Comparison of ENCODE assay signal across 21 cellular contexts in genomic region chr18:79683626-79684282, GRCh38. TPM values are rescaled to one million over a fixed set of nuclear protein-coding genes. Genes with fewer than 3 reads are reported as not detected.
DNase-seq lines count a peak whose midpoint lies in the region; ATAC-seq and TF ChIP-seq lines count a peak whose summit lies in the region.
"Had no signal": no experiment of that assay in that cellular context is flagged by ENCODE, and none has a peak within 500 bp of the region (broad histone marks: within the 10 kb centered on the region; RNA-seq: fewer than 3 reads in every experiment).

No MANE protein-coding gene starts in this region.

- no peak overlapping the region for H2BK20ac ChIP-seq in H9 (ENCODE audit: low read depth, low read length, poor library complexity, severe bottlenecking)

- H2BK5ac ChIP-seq in H9 (ENCODE audit: insufficient read length, low read length) = no peak overlapping the region

- no peak overlapping the region for H3K4ac ChIP-seq in H9 (ENCODE audit: low read depth, low read length)

- H3K9me3 Mint-ChIP-seq in activated T-cell treated with anti-CD3 and anti-CD28 coated beads, Interleukin-2, amount 50 U/mL, for 24 hours = no peaks in the 10 kb centered on the region
- H3K9me3 Mint-ChIP-seq in H9 = no peaks in the 10 kb centered on the region
- no peaks in the 10 kb centered on the region for H3K9me3 Mint-ChIP-seq in activated naive CD8-positive, alpha-beta T cell treated with anti-CD3 and anti-CD28 coated beads for 36 hours
- H3K9me3 Mint-ChIP-seq: HFFc6, WTC11 had no signal

- H3K27me3 Mint-ChIP-seq in activated T-cell treated with anti-CD3 and anti-CD28 coated beads, Interleukin-2, amount 50 U/mL, for 24 hours = no peaks in the 10 kb centered on the region
- H3K27me3 Mint-ChIP-seq in H9 (ENCODE audit: low read depth) = no peaks in the 10 kb centered on the region
- H3K27me3 Mint-ChIP-seq in activated naive CD8-positive, alpha-beta T cell treated with anti-CD3 and anti-CD28 coated beads for 36 hours = no peaks in the 10 kb centered on the region

- no peak for ATAC-seq in GM21515 (IDR thresholded peaks at IDR 0.05; ENCODE audit: unreplicated experiment)
- ATAC-seq: WTC11 had no signal

- H3K27ac Mint-ChIP-seq in activated T-cell treated with anti-CD3 and anti-CD28 coated beads, Interleukin-2, amount 50 U/mL, for 24 hours = peak overlapping the region; percentile 95
- peak overlapping the region; percentile 12 to 72 (median 40); a peak in 3 of 7 replicates for H3K27ac Mint-ChIP-seq in H9
- peak overlapping the region; percentile 85 for H3K27ac Mint-ChIP-seq in activated naive CD8-positive, alpha-beta T cell treated with anti-CD3 and anti-CD28 coated beads for 36 hours
- H3K27ac Mint-ChIP-seq: HFFc6, neural progenitor cell had no signal

- H3K36me3 Mint-ChIP-seq in activated T-cell treated with anti-CD3 and anti-CD28 coated beads, Interleukin-2, amount 50 U/mL, for 24 hours (ENCODE audit: low read depth) = peaks cover 52% of the 10 kb centered on the region
- H3K36me3 Mint-ChIP-seq in H9 (ENCODE audit: insufficient read depth in 1 of 3, low read depth in 3 of 3) = peaks cover 0 to 6% (median 5%) of the 10 kb centered on the region in 3 experiments; a peak in 3 of 7 replicates
- peaks cover 34% of the 10 kb centered on the region for H3K36me3 Mint-ChIP-seq in activated naive CD8-positive, alpha-beta T cell treated with anti-CD3 and anti-CD28 coated beads for 36 hours
- H3K36me3 Mint-ChIP-seq: WTC11 had no signal

- no peak overlapping the region for H3K27ac ChIP-seq in H9 (ENCODE audit: insufficient read length, low read depth, low read length)
- H3K27ac ChIP-seq in osteoblast (ENCODE audit: low read depth, low read length) = no peak overlapping the region
- H3K27ac ChIP-seq: neural progenitor cell, RWPE1 had no signal

- H4K8ac ChIP-seq in H9 (replicated peaks; ENCODE audit: insufficient read length, low read depth, low read length) = no peak overlapping the region

- peaks cover 68% of the 10 kb centered on the region for H3K4me1 Mint-ChIP-seq in activated T-cell treated with anti-CD3 and anti-CD28 coated beads, Interleukin-2, amount 50 U/mL, for 24 hours (ENCODE audit: low read depth)
- peaks cover 14 to 17% of the 10 kb centered on the region in 2 experiments for H3K4me1 Mint-ChIP-seq in H9
- peaks cover 58% of the 10 kb centered on the region for H3K4me1 Mint-ChIP-seq in activated naive CD8-positive, alpha-beta T cell treated with anti-CD3 and anti-CD28 coated beads for 36 hours

- no peak overlapping the region for H2BK15ac ChIP-seq in H9 (ENCODE audit: low read depth, low read length)

- H3K4me2 ChIP-seq in H9 (ENCODE audit: insufficient read depth, insufficient read length, low read length) (no peak overlapping the region), osteoblast (ENCODE audit: insufficient read depth, low read length) (no peak overlapping the region)
- H3K4me2 ChIP-seq: neural progenitor cell had no signal

- H4K20me1 ChIP-seq in H9 (ENCODE audit: control insufficient read depth, insufficient read depth, insufficient read length) = no peaks in the 10 kb centered on the region
- peaks cover 56% of the 10 kb centered on the region for H4K20me1 ChIP-seq in osteoblast (ENCODE audit: insufficient read depth, low read length)

- no CpG with 5 or more reads among the region's 21 CpGs for WGBS in H9 (ENCODE audit: extremely low coverage, insufficient read length, low lambda C conversion rate)

- H3K18ac ChIP-seq in H9 (ENCODE audit: insufficient read length, low read depth, low read length) = no peak overlapping the region

- H3K27me3 ChIP-seq in H9 (ENCODE audit: insufficient read depth, low read length) (no peaks in the 10 kb centered on the region), osteoblast (ENCODE audit: insufficient read depth, low read length) (no peaks in the 10 kb centered on the region)
- H3K27me3 ChIP-seq: neural progenitor cell, stomach had no signal

- no peak overlapping the region for H2BK12ac ChIP-seq in H9 (ENCODE audit: insufficient read length, low read depth, low read length)

- H3K79me1 ChIP-seq in H9 (ENCODE audit: insufficient read depth, low read depth, low read length, poor library complexity, severe bottlenecking) = peaks cover 10% of the 10 kb centered on the region

- H4K5ac ChIP-seq in H9 (ENCODE audit: insufficient read length, low read depth, low read length) = no peak overlapping the region

- no peak overlapping the region for H3K9ac ChIP-seq in H9 (ENCODE audit: extremely low read depth, insufficient read length, low read length)
- H3K9ac ChIP-seq: neural progenitor cell had no signal

- no peak overlapping the region for H3K14ac ChIP-seq in H9 (ENCODE audit: insufficient read depth, low read length)

- H3K9me3 ChIP-seq in H9 (ENCODE audit: control insufficient read depth, low read depth, low read length) = no peaks in the 10 kb centered on the region
- H3K9me3 ChIP-seq in osteoblast (ENCODE audit: low read depth, low read length) = no peaks in the 10 kb centered on the region
- H3K9me3 ChIP-seq: Caco-2, stomach had no signal

- H4K91ac ChIP-seq in H9 (ENCODE audit: insufficient read length, low read depth, low read length) = no peak overlapping the region

- no peak overlapping the region for H3T11ph ChIP-seq in H9 (ENCODE audit: low read length)

- DNase-seq in activated T-cell treated with anti-CD3 and anti-CD28 coated beads, Interleukin-2, amount 50 U/mL, for 24 hours = no peak
- no peak for DNase-seq in activated T-cell treated with anti-CD3 and anti-CD28 coated beads, Interleukin-2, amount 50 U/mL, for 1 hour
- no peak for DNase-seq in H9
- no peak for DNase-seq in activated naive CD8-positive, alpha-beta T cell treated with anti-CD3 and anti-CD28 coated beads for 36 hours
- peak; percentile 62 for DNase-seq in osteoblast (ENCODE audit: insufficient read length, low spot score, missing footprints)
- no peak for DNase-seq in pons (ENCODE audit: low spot score)
- no peak for DNase-seq in RPMI8226
- DNase-seq: ACHN, amygdala, Caco-2, cerebellar nuclear complex, HFFc6, mesendoderm, MM.1S, NCI-H1694 treated with DMSO at 0.1 percent for 48 hours, NCI-H345, stomach had no signal

- peak overlapping the region; percentile 88 for H3K4me3 Mint-ChIP-seq in activated T-cell treated with anti-CD3 and anti-CD28 coated beads, Interleukin-2, amount 50 U/mL, for 24 hours
- H3K4me3 Mint-ChIP-seq in H9 = no peak overlapping the region
- H3K4me3 Mint-ChIP-seq in activated naive CD8-positive, alpha-beta T cell treated with anti-CD3 and anti-CD28 coated beads for 36 hours = peak overlapping the region; percentile 43
- H3K4me3 Mint-ChIP-seq: HFFc6, neural progenitor cell, WTC11 had no signal

- H3K23me2 ChIP-seq in H9 (ENCODE audit: insufficient read length, low read depth, low read length, poor library complexity, severe bottlenecking) = peaks cover 5% of the 10 kb centered on the region

- H3K4me1 ChIP-seq in H9 (ENCODE audit: insufficient read depth, low read length) (peaks cover 2% of the 10 kb centered on the region; the same call in 1 of the 2 replicates), osteoblast (ENCODE audit: insufficient read depth, low read length) (peaks cover 10% of the 10 kb centered on the region)
- H3K4me1 ChIP-seq: Caco-2 had no signal

- H2BK120ac ChIP-seq in H9 (ENCODE audit: low read depth, low read length, poor library complexity, severe bottlenecking) = no peak overlapping the region

- no peak overlapping the region for H2AK5ac ChIP-seq in H9 (ENCODE audit: insufficient read length, low read length)

- TF ChIP-seq CTCF in H9 (conservative IDR thresholded peaks at IDR 0.05) (no peak), osteoblast (IDR thresholded peaks at IDR 0.05; ENCODE audit: extremely low read depth, low read depth, low read length) (no peak)

- no peak overlapping the region for H3K23ac ChIP-seq in H9 (ENCODE audit: insufficient read length, low read depth, low read length)

- no peak overlapping the region for H3K56ac ChIP-seq in H9 (ENCODE audit: insufficient read length, low read depth, low read length)

- no peak overlapping the region for H3K4me3 ChIP-seq in osteoblast (ENCODE audit: insufficient read depth, low read length)
- H3K4me3 ChIP-seq: neural progenitor cell, stomach had no signal

- peaks cover 60% of the 10 kb centered on the region; the same call in 1 of the 2 replicates for H3K79me2 ChIP-seq in H9 (ENCODE audit: insufficient read depth, low read length)
- peaks cover 81% of the 10 kb centered on the region for H3K79me2 ChIP-seq in osteoblast (ENCODE audit: insufficient read depth, low read length)

- peaks cover 6% of the 10 kb centered on the region for H3K36me3 ChIP-seq in osteoblast (ENCODE audit: insufficient read depth, low read length)
- H3K36me3 ChIP-seq: neural progenitor cell had no signal

- no peak overlapping the region for H2AFZ ChIP-seq in H9 (ENCODE audit: low read length)
- no peak overlapping the region for H2AFZ ChIP-seq in osteoblast (ENCODE audit: low read length)
- H2AFZ ChIP-seq: neural progenitor cell had no signal

RNA-seq across cellular contexts. Expression of gene CTDP1, which starts 4.2 kb away (rescaled TPM):
- total RNA-seq in H9 (2021) (31.9 and 33.7 TPM in 2 replicates), osteoblast (25.0 and 26.8 TPM in 2 replicates)
- total RNA-seq in activated naive CD8-positive, alpha-beta T cell treated with anti-CD3 and anti-CD28 coated beads for 36 hours = 10 to 100 TPM; 44.4 to 44.6 TPM

Comparison
In these comparisons a context has a peak if more than half of its experiments do, and no peak if none do; other contexts are left out.
1. H3K27ac Mint-ChIP-seq: peak in every context shown above with its lines; median percentile 95 in activated T-cell treated with anti-CD3 and anti-CD28 coated beads, Interleukin-2, amount 50 U/mL, for 24 hours; 85 in activated naive CD8-positive, alpha-beta T cell treated with anti-CD3 and anti-CD28 coated beads for 36 hours; 40 in H9.
2. H3K4me3 Mint-ChIP-seq: peak in activated T-cell treated with anti-CD3 and anti-CD28 coated beads, Interleukin-2, amount 50 U/mL, for 24 hours (single experiment) and activated naive CD8-positive, alpha-beta T cell treated with anti-CD3 and anti-CD28 coated beads for 36 hours (single experiment); none in H9 (0 of 2).